ENCODE assay signal across 22 cellular contexts in genomic region chr2:127598711-127599110, GRCh38. TPM values are rescaled to one million over a fixed set of nuclear protein-coding genes. Genes with fewer than 3 reads are reported as not detected.
"Had no signal": no experiment of that assay in that cellular context is flagged by ENCODE, and none has a peak within 500 bp of the region (broad histone marks: within the 10 kb centered on the region; RNA-seq: fewer than 3 reads in every experiment).

No MANE protein-coding gene starts in this region.

- H3K27ac ChIP-seq: breast epithelium, esophagus muscularis mucosa, foreskin keratinocyte, hepatocyte, lower lobe of right lung, skin epidermis, tibial nerve, uterus had no signal

- H3K36me3 ChIP-seq: breast epithelium, esophagus muscularis mucosa, lower lobe of right lung, tibial nerve, uterus had no signal

- H3K4me1 Mint-ChIP-seq: natural killer cell had no signal

- ATAC-seq: activated CD4-positive, CD25-positive, alpha-beta regulatory T cell treated with anti-CD3 and anti-CD28 coated beads, Interleukin-2, amount 50 U/mL, for 24 hours; activated CD8-positive, alpha-beta T cell treated with anti-CD3 and anti-CD28 coated beads, Interleukin-2, amount 10 ng/mL, durations not matched to agents 7 days and 5 days; lower lobe of right lung; natural killer cell had no signal

- H3K27ac Mint-ChIP-seq: activated CD4-positive, alpha-beta T cell treated with anti-CD3 and anti-CD28 coated beads, Interleukin-2, amount 10 ng/mL, durations not matched to agents 7 days and 5 days; activated CD8-positive, alpha-beta T cell treated with anti-CD3 and anti-CD28 coated beads, Interleukin-2, amount 10 ng/mL, durations not matched to agents 7 days and 5 days; activated naive CD4-positive, alpha-beta T cell treated with anti-CD3 and anti-CD28 coated beads for 36 hours; activated T-cell treated with anti-CD3 and anti-CD28 coated beads, Interleukin-2, amount 50 U/mL, for 24 hours; natural killer cell; progenitor cell of endocrine pancreas; stimulated activated naive CD8-positive, alpha-beta T cell treated with anti-CD3 and anti-CD28 coated beads, Interleukin-15, Interleukin-2, amounts not matched to agents 100 ng/mL and 50 ng/mL, for 24 hours had no signal

- H3K4me3 ChIP-seq: breast epithelium, esophagus muscularis mucosa, hepatocyte, lower lobe of right lung, skin epidermis, tibial nerve, uterus had no signal

- DNase-seq: activated CD4-positive, alpha-beta T cell treated with anti-CD3 and anti-CD28 coated beads, Interleukin-2, amount 10 ng/mL, durations not matched to agents 7 days and 5 days; activated CD8-positive, alpha-beta T cell treated with anti-CD3 and anti-CD28 coated beads, Interleukin-2, amount 10 ng/mL, durations not matched to agents 7 days and 5 days; anterior cingulate cortex; effector CD4-positive, alpha-beta T cell; lower lobe of right lung; natural killer cell; stimulated activated CD4-positive, alpha-beta T cell treated with anti-CD3 and anti-CD28 coated beads, Interleukin-15, amount 100 ng/mL, for 24 hours; stimulated activated CD4-positive, alpha-beta T cell treated with anti-CD3 and anti-CD28 coated beads, Interleukin-2, amount 100 ng/mL, for 48 hours; uterus had no signal

- H3K4me3 Mint-ChIP-seq: activated CD4-positive, alpha-beta T cell treated with anti-CD3 and anti-CD28 coated beads, Interleukin-2, amount 10 ng/mL, durations not matched to agents 7 days and 5 days; activated CD8-positive, alpha-beta T cell treated with anti-CD3 and anti-CD28 coated beads, Interleukin-2, amount 10 ng/mL, durations not matched to agents 7 days and 5 days; activated naive CD4-positive, alpha-beta T cell treated with anti-CD3 and anti-CD28 coated beads for 36 hours; activated T-cell treated with anti-CD3 and anti-CD28 coated beads, Interleukin-2, amount 50 U/mL, for 24 hours; natural killer cell; stimulated activated naive CD8-positive, alpha-beta T cell treated with anti-CD3 and anti-CD28 coated beads, Interleukin-15, Interleukin-2, amounts not matched to agents 100 ng/mL and 50 ng/mL, for 24 hours had no signal

- H3K9me3 ChIP-seq: breast epithelium, esophagus muscularis mucosa, lower lobe of right lung, uterus had no signal

- H3K27me3 Mint-ChIP-seq: activated T-cell treated with anti-CD3 and anti-CD28 coated beads, Interleukin-2, amount 50 U/mL, for 24 hours; progenitor cell of endocrine pancreas; stimulated activated naive CD8-positive, alpha-beta T cell treated with anti-CD3 and anti-CD28 coated beads, Interleukin-15, Interleukin-2, amounts not matched to agents 100 ng/mL and 50 ng/mL, for 24 hours had no signal

- H3K79me2 ChIP-seq: hepatocyte had no signal

- H3K9me3 Mint-ChIP-seq: activated T-cell treated with anti-CD3 and anti-CD28 coated beads, Interleukin-2, amount 50 U/mL, for 24 hours; natural killer cell had no signal

- H3K36me3 Mint-ChIP-seq: natural killer cell had no signal

- H2AFZ ChIP-seq: hepatocyte had no signal

- H3K4me1 ChIP-seq: breast epithelium, esophagus muscularis mucosa, lower lobe of right lung, tibial nerve, uterus had no signal

- H3K27me3 ChIP-seq: breast epithelium, esophagus muscularis mucosa, hepatocyte, tibial nerve, uterus had no signal

RNA-seq across cellular contexts. Expression of gene GPR17, which starts 47.2 kb away (rescaled TPM):
- total RNA-seq: activated CD4-positive, alpha-beta T cell treated with anti-CD3 and anti-CD28 coated beads, Interleukin-2, amount 10 ng/mL, durations not matched to agents 7 days and 5 days; activated CD8-positive, alpha-beta T cell treated with anti-CD3 and anti-CD28 coated beads, Interleukin-2, amount 10 ng/mL, durations not matched to agents 7 days and 5 days; activated naive CD4-positive, alpha-beta T cell treated with anti-CD3 and anti-CD28 coated beads for 36 hours; breast epithelium; foreskin keratinocyte; hepatocyte; mesenteric fat pad; natural killer cell; progenitor cell of endocrine pancreas; T-helper 1 cell treated with Interleukin-12 subunit alpha and Interleukin-12 subunit beta and Interleukin-4 antibody, amounts not matched to agents 30 ng/mL and 1 ng/mL, for 36 hours had no signal
